16 cellular contexts compared by ENCODE assay signal in genomic region chr11:33089776-33090175, GRCh38. TPM values are rescaled to one million over a fixed set of nuclear protein-coding genes. Genes with fewer than 3 reads are reported as not detected.
DNase-seq lines count a peak whose midpoint lies in the region; TF ChIP-seq lines count a peak whose summit lies in the region.
"Had no signal": no experiment of that assay in that cellular context is flagged by ENCODE, and none has a peak within 500 bp of the region (broad histone marks: within the 10 kb centered on the region; RNA-seq: fewer than 3 reads in every experiment).

No MANE protein-coding gene starts in this region.

- H3K27ac ChIP-seq in AG04450 (ENCODE audit: low read depth, low read length) (no peak overlapping the region), SK-N-MC (peak overlapping the region; percentile 49; the same call in 1 of the 2 replicates), mesendoderm (ENCODE audit: low read depth, low read length) (no peak overlapping the region)
- H3K27ac ChIP-seq: BLaER1 treated with 17β-estradiol and CSF1 and Interleukin-3, amounts not matched to agents 10 nM and 100 nM; parathyroid adenoma; upper lobe of right lung had no signal

- H3K36me3 ChIP-seq in SK-N-MC (ENCODE audit: insufficient read depth, low read length) = peaks cover 86% of the 10 kb centered on the region
- peaks cover 2% of the 10 kb centered on the region for H3K36me3 ChIP-seq in mesendoderm (ENCODE audit: control insufficient read depth, insufficient read depth, low read length)

- H3K9me3 ChIP-seq in AG04450 (ENCODE audit: control insufficient read depth, insufficient read depth, low read length) = no peaks in the 10 kb centered on the region
- no peaks in the 10 kb centered on the region for H3K9me3 ChIP-seq in SK-N-MC (ENCODE audit: low read depth, low read length)
- H3K9me3 ChIP-seq: BLaER1 treated with 17β-estradiol and CSF1 and Interleukin-3, amounts not matched to agents 10 nM and 100 nM; upper lobe of right lung had no signal

- no peak overlapping the region for H2BK5ac ChIP-seq in mesendoderm (ENCODE audit: low read length)

- no peaks in the 10 kb centered on the region for H3K79me1 ChIP-seq in mesendoderm (ENCODE audit: low read length)

- no peak overlapping the region for H4K5ac ChIP-seq in mesendoderm (ENCODE audit: low read length)

- no peak overlapping the region for H3K18ac ChIP-seq in mesendoderm (ENCODE audit: low read length)

- H3K56ac ChIP-seq in mesendoderm (ENCODE audit: low read length) = no peak overlapping the region

- no peaks in the 10 kb centered on the region for H3K79me2 ChIP-seq in mesendoderm (ENCODE audit: control insufficient read depth, insufficient read depth, low read length)
- H3K79me2 ChIP-seq: parathyroid adenoma had no signal

- no peaks in the 10 kb centered on the region for H3K4me1 ChIP-seq in mesendoderm (ENCODE audit: control insufficient read depth, low read depth, low read length)
- H3K4me1 ChIP-seq: parathyroid adenoma, upper lobe of right lung had no signal

- H2AK5ac ChIP-seq in mesendoderm (ENCODE audit: low read length) = no peak overlapping the region

- H3K4me3 ChIP-seq in AG04450 (ENCODE audit: low read depth, low read length) (no peak overlapping the region), GM12865 (ENCODE audit: low read depth, low read length) (no peak overlapping the region), SK-N-MC (no peak overlapping the region), mesendoderm (ENCODE audit: low read length) (no peak overlapping the region)
- H3K4me3 ChIP-seq: BLaER1 treated with 17β-estradiol and CSF1 and Interleukin-3, amounts not matched to agents 10 nM and 100 nM; upper lobe of right lung had no signal

- no peak overlapping the region for H3K4ac ChIP-seq in mesendoderm (ENCODE audit: low read depth, low read length)

- TF ChIP-seq CTCF in AG04450 (IDR thresholded peaks at IDR 0.05; ENCODE audit: low read depth, low read length) (no peak), GM12865 (IDR thresholded peaks at IDR 0.05; ENCODE audit: insufficient read depth, low read depth, low read length, missing control alignments) (no peak)

- H3K4me2 ChIP-seq in mesendoderm (ENCODE audit: low read length) = no peak overlapping the region
- H3K4me2 ChIP-seq: BLaER1 treated with 17β-estradiol and CSF1 and Interleukin-3, amounts not matched to agents 10 nM and 100 nM had no signal

- no peak overlapping the region for H2BK15ac ChIP-seq in mesendoderm (replicated peaks; ENCODE audit: low read depth)

- DNase-seq in AG04450 (ENCODE audit: low read depth, low spot score) = peak; percentile 1
- peak; percentile 4 for DNase-seq in GM12865 (ENCODE audit: low read depth)
- DNase-seq in SK-N-MC (ENCODE audit: low read depth, low spot score) = no peak
- DNase-seq in glomerular visceral epithelial cell (ENCODE audit: extremely low spot score) = peak; percentile 9
- DNase-seq in AG20443 (ENCODE audit: low spot score) = no peak
- DNase-seq in SW480 (ENCODE audit: low spot score) = no peak
- DNase-seq in mesendoderm = no peak
- DNase-seq in SKM-1 (lab: John Stamatoyannopoulos, UW; ENCODE audit: unreplicated experiment) = no peak
- DNase-seq: activated CD4-positive, alpha-beta T cell treated with anti-CD3 and anti-CD28 coated beads for 1 hour; GF-D8; midbrain; stimulated activated CD4-positive, alpha-beta T cell treated with anti-CD3 and anti-CD28 coated beads, Interleukin-1b, Interleukin-23, amount 100 ng/mL, for 48 hours; T-helper 17 cell; upper lobe of right lung had no signal

- CTCF ChIA-PET in AG04450 (lab: Charles Lee) = no interaction called here

- POLR2A ChIA-PET in AG04450 (lab: Yijun Ruan, JAX) = no interaction called here

- H3K9ac ChIP-seq in SK-N-MC (ENCODE audit: insufficient read length) (no peak overlapping the region), mesendoderm (ENCODE audit: low read length) (no peak overlapping the region)
- H3K9ac ChIP-seq: BLaER1 treated with 17β-estradiol and CSF1 and Interleukin-3, amounts not matched to agents 10 nM and 100 nM; parathyroid adenoma had no signal

- H4K8ac ChIP-seq in mesendoderm (ENCODE audit: low read depth, low read length) = no peak overlapping the region

- no peak overlapping the region for H3K23ac ChIP-seq in mesendoderm (ENCODE audit: low read length)

- H3K27me3 ChIP-seq in AG04450 (ENCODE audit: control insufficient read depth, insufficient read depth, low read length) = no peaks in the 10 kb centered on the region
- no peaks in the 10 kb centered on the region for H3K27me3 ChIP-seq in mesendoderm (ENCODE audit: insufficient read depth, low read length, poor library complexity)
- H3K27me3 ChIP-seq: BLaER1 treated with 17β-estradiol and CSF1 and Interleukin-3, amounts not matched to agents 10 nM and 100 nM; upper lobe of right lung had no signal

- no peak overlapping the region for H2BK120ac ChIP-seq in mesendoderm (ENCODE audit: low read depth, low read length)

RNA-seq across cellular contexts. Expression of gene TCP11L1, which starts 50.4 kb away (rescaled TPM):
- polyA plus RNA-seq in AG04450 (2011; rRNA removed) = 18.7 and 21.4 TPM in 2 replicates
- polyA minus RNA-seq in AG04450 (2011; rRNA and poly(A)+ RNA removed) = 47.1 and 50.1 TPM in 2 replicates
- polyA plus RNA-seq in mesendoderm (2013, experiment 1 of 2) = 7.3 TPM
- polyA plus RNA-seq in mesendoderm (2013, experiment 2 of 2) = 7.6 TPM

Comparison
In these comparisons a context has a peak if more than half of its experiments do, and no peak if none do; other contexts are left out.
1. DNase-seq: peak in AG04450 (single experiment), GM12865 (single experiment) and glomerular visceral epithelial cell (single experiment); none in SK-N-MC (single experiment), AG20443 (single experiment), SW480 (single experiment), mesendoderm (single experiment) and SKM-1 (single experiment).